13 cellular contexts compared by ENCODE assay signal in genomic region chr7:35004531-35005096, GRCh38. TPM values are rescaled to one million over a fixed set of nuclear protein-coding genes. Genes with fewer than 3 reads are reported as not detected.
DNase-seq lines count a peak whose midpoint lies in the region; ATAC-seq and TF ChIP-seq lines count a peak whose summit lies in the region.
"Had no signal": no experiment of that assay in that cellular context is flagged by ENCODE, and none has a peak within 500 bp of the region (broad histone marks: within the 10 kb centered on the region; RNA-seq: fewer than 3 reads in every experiment).

No MANE protein-coding gene starts in this region.

- BruUV-seq in MCF 10A (replicated peaks; lab: Mats Ljungman, UMichigan) = no TSS peak

- ATAC-seq in lower lobe of right lung = no peak
- no peak for ATAC-seq in HG03342 (IDR thresholded peaks at IDR 0.05; ENCODE audit: unreplicated experiment)

- H3F3A ChIP-seq in SK-N-SH (replicated peaks; ENCODE audit: insufficient read depth) = peaks cover 31% of the 10 kb centered on the region

- H3K27me3 ChIP-seq in breast epithelium (no peaks in the 10 kb centered on the region), SK-N-SH (ENCODE audit: insufficient read depth) (no peaks in the 10 kb centered on the region), transverse colon (no peaks in the 10 kb centered on the region), lower lobe of right lung (ENCODE audit: low read depth) (no peaks in the 10 kb centered on the region)
- H3K27me3 ChIP-seq: pancreas, vagina had no signal

- H3K27me3 Mint-ChIP-seq in MCF 10A (ENCODE audit: insufficient read depth, unreplicated experiment) = no peaks in the 10 kb centered on the region
- H3K27me3 Mint-ChIP-seq: IgD-negative memory B cell had no signal

- in situ Hi-C loops in transverse colon (cut with MboI; ENCODE audit: low pct_ligation_motif_present in 1 of 4, low pct_unique_long_range_greater_than_20kb in 1 of 4, low sequenced_read_pairs in 3 of 4) = no loop called here

- H3K36me3 ChIP-seq in breast epithelium (no peaks in the 10 kb centered on the region), SK-N-SH (replicated peaks in 1 of 2; ENCODE audit: control insufficient read depth in 1 of 2, insufficient read depth in 2 of 2, low read length in 1 of 2) (peaks cover 0 to 25% of the 10 kb centered on the region in 2 experiments), transverse colon (peaks cover 0 to 3% (median 0%) of the 10 kb centered on the region in 4 donors), lower lobe of right lung (no peaks in the 10 kb centered on the region)
- H3K36me3 ChIP-seq: pancreas, vagina had no signal

- H3K27ac ChIP-seq in breast epithelium (no peak overlapping the region), SK-N-SH (ENCODE audit: low read depth in 2 of 2, low read length in 1 of 2) (peak overlapping the region; percentile 70 to 99; a peak in 3 of 4 replicates), transverse colon (peak overlapping the region; percentile 81 to 85 (median 84)), lower lobe of right lung (no peak overlapping the region)
- H3K27ac ChIP-seq: vagina had no signal

- H3K9ac ChIP-seq in SK-N-SH = peak overlapping the region; percentile 65; the same call in 1 of the 2 replicates

- H3K9me3 Mint-ChIP-seq in MCF 10A (ENCODE audit: unreplicated experiment) = no peaks in the 10 kb centered on the region
- H3K9me3 Mint-ChIP-seq: IgD-negative memory B cell had no signal

- no peaks in the 10 kb centered on the region for H3K9me3 ChIP-seq in breast epithelium
- H3K9me3 ChIP-seq in SK-N-SH = no peaks in the 10 kb centered on the region
- no peaks in the 10 kb centered on the region for H3K9me3 ChIP-seq in transverse colon
- H3K9me3 ChIP-seq in lower lobe of right lung = no peaks in the 10 kb centered on the region
- H3K9me3 ChIP-seq: pancreas, vagina had no signal

- H3K27ac Mint-ChIP-seq in MCF 10A (ENCODE audit: low read depth, unreplicated experiment) = peak overlapping the region; percentile 79
- H3K27ac Mint-ChIP-seq: IgD-negative memory B cell had no signal

- no peak overlapping the region for H3K4me3 Mint-ChIP-seq in MCF 10A (ENCODE audit: unreplicated experiment)
- H3K4me3 Mint-ChIP-seq: IgD-negative memory B cell had no signal

- DNase-seq in MCF 10A (ENCODE audit: unreplicated experiment) (peak; percentile 36), breast epithelium (ENCODE audit: low spot score in 2 of 2) (no peak), SK-N-SH (no peak), head of caudate nucleus (peak in 30 of 42 donors; percentile 5 to 76 (median 30)), transverse colon (no peak), lower lobe of right lung (no peak), NCI-H2227 (lab: John Stamatoyannopoulos, UW; ENCODE audit: unreplicated experiment) (no peak)
- DNase-seq: activated CD4-positive, CD25-positive, alpha-beta regulatory T cell treated with anti-CD3 and anti-CD28 coated beads, Interleukin-2, amount 50 U/mL, for 72 hours; effector memory CD4-positive, alpha-beta T cell had no signal

- no peaks in the 10 kb centered on the region for H3K36me3 Mint-ChIP-seq in MCF 10A (ENCODE audit: insufficient read depth, unreplicated experiment)

- H3K4me3 ChIP-seq in breast epithelium = no peak overlapping the region
- H3K4me3 ChIP-seq in SK-N-SH (ENCODE audit: low read depth in 2 of 2, low read length in 1 of 2) = peak overlapping the region in 1 of 2 experiments; percentile 16; a peak in 2 of 4 replicates
- H3K4me3 ChIP-seq in transverse colon = no peak overlapping the region
- H3K4me3 ChIP-seq in lower lobe of right lung = no peak overlapping the region
- H3K4me3 ChIP-seq: pancreas, vagina had no signal

- no peak overlapping the region for H2AFZ ChIP-seq in SK-N-SH (ENCODE audit: low read depth)

- 31% methylated on average over 1 of the region's 1 CpG for WGBS in SK-N-SH (ENCODE audit: low lambda C conversion rate)
- 71% methylated on average over 1 of the region's 1 CpG; no CpG with 5 or more reads in 1 of the 2 donors for WGBS in transverse colon (ENCODE audit: low coverage in 1 of 2), 2 donors

- peaks cover 36% of the 10 kb centered on the region for H3K79me2 ChIP-seq in SK-N-SH (ENCODE audit: insufficient read depth)

- CTCF ChIA-PET in MCF 10A (lab: Yijun Ruan, JAX) = interaction anchor here (0.6 to 1.2 kb wide), 3 partner anchors 9 to 1072 kb away, joined by 3 read pairs; no protein-coding TSS in a partner anchor
- CTCF ChIA-PET in SK-N-SH (lab: Yijun Ruan, JAX) = interaction anchor here (0.7 to 1.1 kb wide), 2 partner anchors 9 to 18 kb away, joined by 3 read pairs; no protein-coding TSS in a partner anchor

- peak overlapping the region; percentile 54 for H3K4me2 ChIP-seq in SK-N-SH

- intact Hi-C loops in MCF 10A (cut with micrococcal nuclease) (loop anchor here (5.0 kb wide), 1 partner anchor 33 kb away; the partner anchor contains the start of gene DPY19L1), breast epithelium (cut with DNase I; ENCODE audit: low total_unique reads) (no loop called here), head of caudate nucleus (cut with DNase I) (no loop called here), transverse colon (cut with DNase I; ENCODE audit: low total_unique reads) (no loop called here), lower lobe of right lung (cut with DNase I) (no loop called here)

- H4K20me1 ChIP-seq in SK-N-SH (ENCODE audit: insufficient read depth) = peaks cover 3% of the 10 kb centered on the region

- POLR2A ChIA-PET in MCF 10A (lab: Yijun Ruan, JAX) = interaction anchor here (0.6 kb wide), 1 partner anchor 642 kb away, joined by 4 read pairs; no protein-coding TSS in a partner anchor
- POLR2A ChIA-PET in SK-N-SH (lab: Yijun Ruan, JAX) = no interaction called here

- TF ChIP-seq CTCF in MCF 10A (IDR thresholded peaks at IDR 0.05; ENCODE audit: unreplicated experiment) (no peak), breast epithelium (IDR thresholded peaks at IDR 0.05) (no peak), SK-N-SH (IDR thresholded peaks at IDR 0.05) (no peak), transverse colon (IDR thresholded peaks at IDR 0.05) (no peak), lower lobe of right lung (IDR thresholded peaks at IDR 0.05) (no peak)

- TF ChIP-seq POLR2A in breast epithelium (IDR thresholded peaks at IDR 0.05) = no peak
- no peak for TF ChIP-seq POLR2A in transverse colon (IDR thresholded peaks at IDR 0.05)

- H3K4me1 Mint-ChIP-seq in MCF 10A (ENCODE audit: insufficient read depth, unreplicated experiment) = peaks cover 22% of the 10 kb centered on the region

- TF ChIP-seq EP300 in SK-N-SH (IDR thresholded peaks at IDR 0.05; ENCODE audit: borderline replicate concordance in 1 of 2, low read depth in 1 of 2, low read length in 1 of 2) (peak in 1 of 2 experiments; percentile 39; a peak in 1 of 4 replicates), transverse colon (IDR thresholded peaks at IDR 0.05; ENCODE audit: low read depth) (no peak)

- no peaks in the 10 kb centered on the region for H3K9me2 ChIP-seq in SK-N-SH

- no peak for TF ChIP-seq RAD21 in SK-N-SH (IDR thresholded peaks at IDR 0.05; ENCODE audit: low read length)

- no peaks in the 10 kb centered on the region for H3K4me1 ChIP-seq in breast epithelium
- peaks cover 6 to 23% of the 10 kb centered on the region in 2 experiments for H3K4me1 ChIP-seq in SK-N-SH (ENCODE audit: control insufficient read depth in 1 of 2, insufficient read depth in 2 of 2, low read depth in 1 of 2, low read length in 1 of 2)
- H3K4me1 ChIP-seq in transverse colon = peaks cover 8 to 42% (median 21%) of the 10 kb centered on the region in 4 donors
- peaks cover 17% of the 10 kb centered on the region for H3K4me1 ChIP-seq in lower lobe of right lung

TF ChIP-seq in SK-N-SH, 30 proteins besides CTCF, POLR2A, EP300 and RAD21 (continues in another document):
- TF ChIP-seq MEF2A (IDR thresholded peaks at IDR 0.05; ENCODE audit: borderline replicate concordance, low read depth) (no peak), MXI1 (IDR thresholded peaks at IDR 0.05; ENCODE audit: low read depth, low read length) (no peak), FOSL2 (IDR thresholded peaks at IDR 0.05; ENCODE audit: borderline replicate concordance, low read depth) (peak; percentile 60), ZBTB33 (IDR thresholded peaks at IDR 0.05; ENCODE audit: borderline replicate concordance, low read depth) (no peak), JUND (IDR thresholded peaks at IDR 0.05) (peak; percentile 70), YY1 (IDR thresholded peaks at IDR 0.05; ENCODE audit: low read depth) (no peak), NRF1 (IDR thresholded peaks at IDR 0.05; ENCODE audit: low read depth, low read length) (no peak), TAF1 (IDR thresholded peaks at IDR 0.05; ENCODE audit: borderline replicate concordance, low read depth, low read length) (no peak), FOXJ3 (CRISPR knock-in tag; IDR thresholded peaks at IDR 0.05) (no peak), FOXM1 (IDR thresholded peaks at IDR 0.05; ENCODE audit: low read depth) (no peak), MAX (IDR thresholded peaks at IDR 0.05; ENCODE audit: low read depth) (no peak), EZH2phosphoT487 (IDR thresholded peaks at IDR 0.05; ENCODE audit: borderline replicate concordance, low read depth) (no peak), TCF12 (IDR thresholded peaks at IDR 0.05) (peak; percentile 88)

RNA-seq across cellular contexts. Expression of gene DPY19L1, which starts 32.7 kb away (rescaled TPM):
- total RNA-seq in MCF 10A (2022) = 9.0 and 18.5 TPM in 2 replicates
- 10 to 100 TPM; 14.1 to 18.2 (median 17.4) TPM for total RNA-seq in breast epithelium
- 27.7 and 36.1 TPM in 2 replicates for polyA plus RNA-seq in SK-N-SH (2012; rRNA removed)
- 43.1 and 47.2 TPM in 2 replicates for polyA plus RNA-seq in SK-N-SH (2012; cell fraction: cytosol; rRNA removed)
- polyA plus RNA-seq in SK-N-SH (2012; cell fraction: nucleus; rRNA removed) = 14.0 and 23.6 TPM in 2 replicates
- 10 to 100 TPM in 3 of 4 donors, 1 to 10 TPM in 1; 1.6 to 14.7 (median 12.0) TPM for total RNA-seq in transverse colon
- 38.4 TPM for total RNA-seq in lower lobe of right lung

Comparison
In these comparisons a context has a peak if more than half of its experiments do, and no peak if none do; other contexts are left out.
1. DNase-seq: peak in MCF 10A (single experiment) and head of caudate nucleus (30 of 42); none in breast epithelium (0 of 2), SK-N-SH (single experiment), transverse colon (single experiment), lower lobe of right lung (single experiment) and NCI-H2227 (single experiment).
2. H3K27ac ChIP-seq: peak in SK-N-SH (2 of 2) and transverse colon (4 of 4); none in breast epithelium (0 of 2) and lower lobe of right lung (single experiment).